ENCODE assay signal across 8 cellular contexts in genomic region chr5:90529939-90530677, GRCh38. TPM values are rescaled to one million over a fixed set of nuclear protein-coding genes. Genes with fewer than 3 reads are reported as not detected.
DNase-seq lines count a peak whose midpoint lies in the region; ATAC-seq and TF ChIP-seq lines count a peak whose summit lies in the region.

No MANE protein-coding gene starts in this region.

- H3K9me3 ChIP-seq in endodermal cell (ENCODE audit: control insufficient read depth, low read length), result no peaks in the 10 kb centered on the region

- H3K27ac ChIP-seq in endodermal cell (ENCODE audit: low read depth, low read length), result peak overlapping the region; percentile 95

- peak overlapping the region; percentile 74 for H3K9ac ChIP-seq in endodermal cell (ENCODE audit: extremely low read depth, low read length, poor library complexity, severe bottlenecking)

- peaks cover 8% of the 10 kb centered on the region for H3K36me3 Mint-ChIP-seq in activated CD4-positive, alpha-beta T cell treated with anti-CD3 and anti-CD28 coated beads, Interleukin-2, amount 10 ng/mL, durations not matched to agents 7 days and 5 days (ENCODE audit: low read depth)
- H3K36me3 Mint-ChIP-seq in endodermal cell (ENCODE audit: low read depth) (peaks cover 6% of the 10 kb centered on the region), mesothelial cell of epicardium (peaks cover 2% of the 10 kb centered on the region)

- no peaks in the 10 kb centered on the region for H3K9me3 Mint-ChIP-seq in activated CD4-positive, alpha-beta T cell treated with anti-CD3 and anti-CD28 coated beads, Interleukin-2, amount 10 ng/mL, durations not matched to agents 7 days and 5 days
- H3K9me3 Mint-ChIP-seq in endodermal cell, result no peaks in the 10 kb centered on the region
- no peaks in the 10 kb centered on the region for H3K9me3 Mint-ChIP-seq in mesothelial cell of epicardium

- H3K27ac Mint-ChIP-seq in activated CD4-positive, alpha-beta T cell treated with anti-CD3 and anti-CD28 coated beads, Interleukin-2, amount 10 ng/mL, durations not matched to agents 7 days and 5 days, result peak overlapping the region; percentile 95
- H3K27ac Mint-ChIP-seq in endodermal cell, result peak overlapping the region; percentile 97
- peak overlapping the region; percentile 97 for H3K27ac Mint-ChIP-seq in mesothelial cell of epicardium

- peak overlapping the region; percentile 94 for H3K4me3 ChIP-seq in endodermal cell (ENCODE audit: low read length)

- peaks cover 14% of the 10 kb centered on the region for H3K36me3 ChIP-seq in endodermal cell (ENCODE audit: control insufficient read depth, insufficient read depth, low read length)

- no peaks in the 10 kb centered on the region for H3K27me3 ChIP-seq in endodermal cell (ENCODE audit: control insufficient read depth, insufficient read depth, low read length, poor library complexity, severe bottlenecking)

- 6 to 10% methylated on average over 9 to 13 of the region's 13 CpGs for WGBS in endodermal cell (ENCODE audit: insufficient coverage in 1 of 2, insufficient read length in 1 of 2), 2 experiments

- TF ChIP-seq CTCF in endodermal cell (conservative IDR thresholded peaks at IDR 0.05) (peak; percentile 87), mesothelial cell of epicardium (IDR thresholded peaks at IDR 0.05; ENCODE audit: unreplicated experiment) (no peak)

- peak overlapping the region; percentile 94 for H3K4me3 Mint-ChIP-seq in activated CD4-positive, alpha-beta T cell treated with anti-CD3 and anti-CD28 coated beads, Interleukin-2, amount 10 ng/mL, durations not matched to agents 7 days and 5 days
- peak overlapping the region; percentile 93 for H3K4me3 Mint-ChIP-seq in endodermal cell
- peak overlapping the region; percentile 99 for H3K4me3 Mint-ChIP-seq in mesothelial cell of epicardium

- H3K4me1 ChIP-seq in endodermal cell (ENCODE audit: control insufficient read depth, insufficient read depth, low read length), result peaks cover 2% of the 10 kb centered on the region

- CTCF ChIA-PET in activated CD4-positive, alpha-beta T cell treated with anti-CD3 and anti-CD28 coated beads, Interleukin-2, amount 10 ng/mL, durations not matched to agents 7 days and 5 days (lab: Charles Lee), result interaction anchor here (0.7 to 1.6 kb wide), 8 partner anchors 21 to 120 kb away, joined by 3 to 5 read pairs (median 4); partner anchors contain the start of gene CETN3

- H3K27me3 Mint-ChIP-seq in activated CD4-positive, alpha-beta T cell treated with anti-CD3 and anti-CD28 coated beads, Interleukin-2, amount 10 ng/mL, durations not matched to agents 7 days and 5 days, result peaks cover 21% of the 10 kb centered on the region
- H3K27me3 Mint-ChIP-seq in endodermal cell (ENCODE audit: insufficient read depth), result no peaks in the 10 kb centered on the region
- H3K27me3 Mint-ChIP-seq in mesothelial cell of epicardium (ENCODE audit: low read depth), result peaks cover 24% of the 10 kb centered on the region

- POLR2A ChIA-PET in activated CD4-positive, alpha-beta T cell treated with anti-CD3 and anti-CD28 coated beads, Interleukin-2, amount 10 ng/mL, durations not matched to agents 7 days and 5 days (lab: Charles Lee), result no interaction called here

- peaks cover 32% of the 10 kb centered on the region for H3K4me1 Mint-ChIP-seq in activated CD4-positive, alpha-beta T cell treated with anti-CD3 and anti-CD28 coated beads, Interleukin-2, amount 10 ng/mL, durations not matched to agents 7 days and 5 days
- peaks cover 31% of the 10 kb centered on the region for H3K4me1 Mint-ChIP-seq in endodermal cell
- peaks cover 21% of the 10 kb centered on the region for H3K4me1 Mint-ChIP-seq in mesothelial cell of epicardium

- DNase-seq in Ammon's horn (ENCODE audit: low spot score) (peak; percentile 88), NCI-H345 (lab: John Stamatoyannopoulos, UW) (peak; percentile 70), endodermal cell (peak; percentile 88), mesothelial cell of epicardium (ENCODE audit: low spot score in 2 of 2, unreplicated experiment in 2 of 2) (peak; percentile 20 to 65)
- peak; percentile 70 for DNase-seq in activated CD4-positive, alpha-beta T cell treated with anti-CD3 and anti-CD28 coated beads, Interleukin-2, amount 10 ng/mL, durations not matched to agents 7 days and 5 days
- peak; percentile 21 to 22 for DNase-seq in stimulated activated CD8-positive, alpha-beta memory T cell treated with anti-CD3 and anti-CD28 coated beads, Interleukin-4, amount 100 ng/mL, for 1 hour (ENCODE audit: low read depth in 2 of 2, low spot score in 1 of 2)

- ATAC-seq in GM18868 (IDR thresholded peaks at IDR 0.05; ENCODE audit: unreplicated experiment) (peak; percentile 46), HG03108 (IDR thresholded peaks at IDR 0.05; ENCODE audit: unreplicated experiment) (peak; percentile 47)

RNA-seq across cellular contexts. Expression of gene LYSMD3, which starts 0.7 kb away (rescaled TPM):
- total RNA-seq in activated CD4-positive, alpha-beta T cell treated with anti-CD3 and anti-CD28 coated beads, Interleukin-2, amount 10 ng/mL, durations not matched to agents 7 days and 5 days, result 10 to 100 TPM; 21.1 to 22.5 TPM
- total RNA-seq in endodermal cell (10 to 100 TPM; 18.2 to 18.7 TPM), mesothelial cell of epicardium (14.5 to 16.8 TPM (median 14.8 TPM) in 3 replicates)
- polyA plus RNA-seq in endodermal cell (2013, experiment 1 of 2), result 11.3 TPM
- 14.1 TPM for polyA plus RNA-seq in endodermal cell (2013, experiment 2 of 2)

RNA-seq across cellular contexts. Expression of gene ADGRV1, which starts 28.5 kb away (rescaled TPM):
- total RNA-seq in activated CD4-positive, alpha-beta T cell treated with anti-CD3 and anti-CD28 coated beads, Interleukin-2, amount 10 ng/mL, durations not matched to agents 7 days and 5 days, result not detected
- total RNA-seq in endodermal cell (100 to 1,000 TPM in 1 of 2 donors, 10 to 100 TPM in 1; 97.6 to 117 TPM), mesothelial cell of epicardium (22.2 to 25.4 TPM (median 24.6 TPM) in 3 replicates)
- 47.2 TPM for polyA plus RNA-seq in endodermal cell (2013, experiment 1 of 2)
- polyA plus RNA-seq in endodermal cell (2013, experiment 2 of 2), result 42.6 TPM

RNA-seq across cellular contexts. Expression of gene POLR3G, which starts 55.4 kb away (rescaled TPM):
- total RNA-seq in activated CD4-positive, alpha-beta T cell treated with anti-CD3 and anti-CD28 coated beads, Interleukin-2, amount 10 ng/mL, durations not matched to agents 7 days and 5 days, result 1 to 10 TPM; 3.0 to 3.5 TPM
- 10 to 100 TPM in 1 of 2 donors, 1 to 10 TPM in 1; 6.3 to 16.4 TPM for total RNA-seq in endodermal cell
- 9.6 TPM for polyA plus RNA-seq in endodermal cell (2013, experiment 1 of 2)
- 7.3 TPM for polyA plus RNA-seq in endodermal cell (2013, experiment 2 of 2)
- total RNA-seq in mesothelial cell of epicardium, result 1.6 to 2.1 TPM (median 1.7 TPM) in 3 replicates

RNA-seq across cellular contexts. Expression of gene MBLAC2, which starts 55.5 kb away (rescaled TPM):
- total RNA-seq in activated CD4-positive, alpha-beta T cell treated with anti-CD3 and anti-CD28 coated beads, Interleukin-2, amount 10 ng/mL, durations not matched to agents 7 days and 5 days, result 1 to 10 TPM; 6.1 to 7.3 TPM
- total RNA-seq in endodermal cell (1 to 10 TPM; 3.5 to 5.0 TPM), mesothelial cell of epicardium (5.0 to 5.2 TPM (median 5.1 TPM) in 3 replicates)
- 4.5 TPM for polyA plus RNA-seq in endodermal cell (2013, experiment 1 of 2)
- 4.4 TPM for polyA plus RNA-seq in endodermal cell (2013, experiment 2 of 2)

Comparison
In these comparisons a context has a peak if more than half of its experiments do, and no peak if none do; other contexts are left out.
1. Peak in every context shown above with its lines: DNase-seq, ATAC-seq, H3K4me3 ChIP-seq and H3K27ac ChIP-seq.
2. DNase-seq: peak in every context shown above with its lines; median percentile 88 in Ammon's horn; 88 in endodermal cell; 70 in NCI-H345; 70 in activated CD4-positive, alpha-beta T cell treated with anti-CD3 and anti-CD28 coated beads, Interleukin-2, amount 10 ng/mL, durations not matched to agents 7 days and 5 days; 42 in mesothelial cell of epicardium; 22 in stimulated activated CD8-positive, alpha-beta memory T cell treated with anti-CD3 and anti-CD28 coated beads, Interleukin-4, amount 100 ng/mL, for 1 hour.
3. RNA of gene ADGRV1, which starts 28.5 kb away (total RNA-seq): 97.6 to 117 TPM in endodermal cell and 22.2 to 25.4 TPM in mesothelial cell of epicardium; not detected in activated CD4-positive, alpha-beta T cell treated with anti-CD3 and anti-CD28 coated beads, Interleukin-2, amount 10 ng/mL, durations not matched to agents 7 days and 5 days; every median in the first group is over 10 times any median in the second.